9 cellular contexts compared by ENCODE assay signal in the genomic region with DNA sequence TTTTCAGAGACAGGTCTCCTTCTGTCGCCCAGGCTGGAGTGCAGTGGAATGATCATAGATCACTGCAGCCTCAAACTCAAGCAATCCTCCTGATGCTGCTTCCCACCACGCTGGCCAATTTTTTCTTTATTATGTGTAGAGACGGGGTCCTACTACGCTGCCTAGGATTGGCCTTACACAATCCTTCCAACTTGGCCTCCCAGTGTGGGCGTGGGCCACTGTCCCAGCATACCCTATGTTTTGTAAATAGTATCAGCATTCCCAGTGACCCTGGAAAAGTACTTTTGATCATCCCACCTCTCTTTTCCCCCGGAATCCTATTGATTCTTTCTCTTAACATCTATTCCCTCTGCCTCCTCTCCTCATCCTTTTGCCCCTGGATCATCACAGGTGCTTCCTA. TPM values are rescaled to one million over a fixed set of nuclear protein-coding genes. Genes with fewer than 3 reads are reported as not detected.
"Had no signal": no experiment of that assay in that cellular context is flagged by ENCODE, and none has a peak within 500 bp of the region (broad histone marks: within the 10 kb centered on the region; RNA-seq: fewer than 3 reads in every experiment).

No MANE protein-coding gene starts in this region.

- ATAC-seq: GM12878 had no signal

- FAIRE-seq: G401.6, GM12878, GM12891, GM12892, GM18507, GM19239 had no signal

- DNase-seq: GDM1, GF-D8 had no signal

- H3K4me3 ChIP-seq: GM12878 had no signal

RNA-seq across cellular contexts. Expression of gene SLC28A2, which starts 36.9 kb away (rescaled TPM):
- total RNA-seq: G401, GM12878 had no signal
